In genomic region chr7:134562136-134562535, GRCh38 we compare ENCODE assay signal across 11 cellular contexts. TPM values are rescaled to one million over a fixed set of nuclear protein-coding genes. Genes with fewer than 3 reads are reported as not detected.
A peak's percentile ranks its signal among the peaks of the same experiment; 100 is the strongest.
DNase-seq lines count a peak whose midpoint lies in the region; ATAC-seq and TF ChIP-seq lines count a peak whose summit lies in the region.
"Had no signal": no experiment of that assay in that cellular context is flagged by ENCODE, and none has a peak within 500 bp of the region (broad histone marks: within the 10 kb centered on the region; RNA-seq: fewer than 3 reads in every experiment).

No MANE protein-coding gene starts in this region.

- no peak overlapping the region for H2AFZ ChIP-seq in PC-3 (ENCODE audit: low read length)

- H3K36me3 ChIP-seq in CD4-positive, alpha-beta memory T cell (ENCODE audit: insufficient read depth, low read length): no peaks in the 10 kb centered on the region
- no peaks in the 10 kb centered on the region for H3K36me3 ChIP-seq in PC-3 (ENCODE audit: low read depth, low read length)

- H3K9me3 ChIP-seq in CD4-positive, alpha-beta memory T cell (ENCODE audit: control insufficient read depth in 1 of 2, low read length in 2 of 2): no peaks in the 10 kb centered on the region
- no peaks in the 10 kb centered on the region for H3K9me3 ChIP-seq in PC-3 (ENCODE audit: low read length)

- no TSS peak for BruUV-seq in PC-3 (replicated peaks; lab: Mats Ljungman, UMichigan)

- H3K36me3 Mint-ChIP-seq in CD4-positive, alpha-beta memory T cell: no peaks in the 10 kb centered on the region
- H3K36me3 Mint-ChIP-seq in naive thymus-derived CD8-positive, alpha-beta T cell: peaks cover 0 to 11% (median 2%) of the 10 kb centered on the region in 3 donors

- TF ChIP-seq CTCF in PC-3 (conservative IDR thresholded peaks at IDR 0.05; ENCODE audit: low read depth, low read length) (no peak), coronary artery (IDR thresholded peaks at IDR 0.05) (no peak)

- no peaks in the 10 kb centered on the region for H3F3A ChIP-seq in PC-3 (ENCODE audit: low read length, unreplicated experiment)

- ATAC-seq in PC-3 (no peak), GM19455 (IDR thresholded peaks at IDR 0.05; ENCODE audit: unreplicated experiment) (no peak)
- ATAC-seq in naive thymus-derived CD8-positive, alpha-beta T cell: peak; percentile 84 to 97
- ATAC-seq: left ventricle myocardium superior had no signal

- peak overlapping the region in 6 of 8 donors; percentile 8 to 61 (median 48) for H3K4me3 Mint-ChIP-seq in CD4-positive, alpha-beta memory T cell
- H3K4me3 Mint-ChIP-seq in naive thymus-derived CD8-positive, alpha-beta T cell: peak overlapping the region; percentile 8 to 81 (median 64)

- POLR2A ChIA-PET in CD4-positive, alpha-beta memory T cell (lab: Charles Lee; ENCODE audit: partially characterized antibody): no interaction called here
- POLR2A ChIA-PET in PC-3 (lab: Charles Lee; ENCODE audit: unreplicated experiment): no interaction called here
- POLR2A ChIA-PET in naive thymus-derived CD8-positive, alpha-beta T cell (lab: Charles Lee): interaction anchor here (1.1 kb wide), 1 partner anchor 84 kb away, joined by 3 read pairs; no protein-coding TSS in a partner anchor

- DNase-seq in CD4-positive, alpha-beta memory T cell: peak in 4 of 5 donors; percentile 7 to 44 (median 27)
- peak; percentile 48 for DNase-seq in PC-3
- DNase-seq in coronary artery (ENCODE audit: low spot score): no peak
- peak in 6 of 10 donors; percentile 19 to 72 (median 62) for DNase-seq in naive thymus-derived CD8-positive, alpha-beta T cell
- no peak for DNase-seq in erythroblast (lab: John Stamatoyannopoulos, UW)
- no peak for DNase-seq in NCI-H345 (lab: John Stamatoyannopoulos, UW)
- DNase-seq in NCI-H146 treated with DMSO at 0.1 percent for 48 hours (lab: John Stamatoyannopoulos, UW; ENCODE audit: unreplicated experiment): no peak
- DNase-seq: activated T-cell treated with anti-CD3 and anti-CD28 coated beads, Interleukin-2, amount 50 U/mL, for 48 hours; left ventricle myocardium superior had no signal

- H3K27me3 ChIP-seq in CD4-positive, alpha-beta memory T cell (ENCODE audit: insufficient read depth, low read length): no peaks in the 10 kb centered on the region
- H3K27me3 ChIP-seq in PC-3 (ENCODE audit: low read length): no peaks in the 10 kb centered on the region

- intact Hi-C loops in CD4-positive, alpha-beta memory T cell (cut with micrococcal nuclease): no loop called here
- intact Hi-C loops in PC-3 (cut with micrococcal nuclease): no loop called here

- peak overlapping the region; percentile 83 for H3K9ac ChIP-seq in PC-3 (ENCODE audit: low read length)

- H3K27ac Mint-ChIP-seq in CD4-positive, alpha-beta memory T cell: peak overlapping the region in 3 of 7 donors; percentile 8 to 74 (median 72)
- peak overlapping the region in 8 of 10 donors; percentile 75 to 93 (median 90) for H3K27ac Mint-ChIP-seq in naive thymus-derived CD8-positive, alpha-beta T cell

- peak overlapping the region; percentile 84; the same call in 1 of the 2 replicates for H3K4me2 ChIP-seq in PC-3 (ENCODE audit: low read length)

- peaks cover under 1 to 11% of the 10 kb centered on the region in 2 donors for H3K27me3 Mint-ChIP-seq in CD4-positive, alpha-beta memory T cell
- H3K27me3 Mint-ChIP-seq in naive thymus-derived CD8-positive, alpha-beta T cell: peaks cover 0 to 11% (median 0%) of the 10 kb centered on the region in 5 donors

- H3K27ac ChIP-seq in CD4-positive, alpha-beta memory T cell (ENCODE audit: low read depth, low read length): no peak overlapping the region
- H3K27ac ChIP-seq in PC-3 (ENCODE audit: low read length): peak overlapping the region; percentile 99
- peak overlapping the region in 1 of 2 donors; percentile 37 for H3K27ac ChIP-seq in coronary artery

- H3K4me1 ChIP-seq in CD4-positive, alpha-beta memory T cell (ENCODE audit: insufficient read depth, low read length): no peaks in the 10 kb centered on the region
- peaks cover 57% of the 10 kb centered on the region for H3K4me1 ChIP-seq in PC-3 (ENCODE audit: insufficient read depth, low read length)

- CTCF ChIA-PET in CD4-positive, alpha-beta memory T cell (lab: Charles Lee; ENCODE audit: partially characterized antibody): no interaction called here
- CTCF ChIA-PET in PC-3 (lab: Charles Lee): no interaction called here

- no peak overlapping the region for H3K4me3 ChIP-seq in CD4-positive, alpha-beta memory T cell (ENCODE audit: low read length in 2 of 2)
- H3K4me3 ChIP-seq in PC-3 (ENCODE audit: low read length) (no peak overlapping the region), coronary artery (peak overlapping the region; percentile 2)

- TF ChIP-seq POLR2A in erythroblast (IDR thresholded peaks at IDR 0.05; ENCODE audit: low read length): no peak

- H3K9me3 Mint-ChIP-seq in CD4-positive, alpha-beta memory T cell: peaks cover 0 to 13% (median 6%) of the 10 kb centered on the region in 8 donors
- H3K9me3 Mint-ChIP-seq in naive thymus-derived CD8-positive, alpha-beta T cell: peaks cover 0 to 29% (median 6%) of the 10 kb centered on the region in 9 donors

- H3K79me2 ChIP-seq in PC-3 (ENCODE audit: low read length): no peaks in the 10 kb centered on the region

- no peaks in the 10 kb centered on the region for H3K9me2 ChIP-seq in PC-3 (replicated peaks; ENCODE audit: low read length)

- peaks cover 4 to 6% (median 5%) of the 10 kb centered on the region in 4 donors for H3K4me1 Mint-ChIP-seq in CD4-positive, alpha-beta memory T cell
- H3K4me1 Mint-ChIP-seq in naive thymus-derived CD8-positive, alpha-beta T cell: peaks cover 6 to 18% (median 12%) of the 10 kb centered on the region in 4 donors

- no peaks in the 10 kb centered on the region for H4K20me1 ChIP-seq in PC-3 (ENCODE audit: low read length)

RNA-seq across cellular contexts. Expression of gene AKR1B15, which starts 13.2 kb away (rescaled TPM):
- total RNA-seq in CD4-positive, alpha-beta memory T cell: not detected
- polyA plus RNA-seq in CD4-positive, alpha-beta memory T cell: not detected
- total RNA-seq in PC-3 (2014; rRNA removed): 0.29 and 0.40 TPM in 2 replicates
- total RNA-seq in naive thymus-derived CD8-positive, alpha-beta T cell: not detected
- polyA plus RNA-seq in naive thymus-derived CD8-positive, alpha-beta T cell: not detected
- total RNA-seq: HT-29, left ventricle myocardium superior had no signal

RNA-seq across cellular contexts. Expression of gene AKR1B10, which starts 34.8 kb away (rescaled TPM):
- not detected for total RNA-seq in CD4-positive, alpha-beta memory T cell
- polyA plus RNA-seq in CD4-positive, alpha-beta memory T cell: not detected
- total RNA-seq in PC-3 (2014; rRNA removed): 8.3 and 8.8 TPM in 2 replicates
- not detected for total RNA-seq in naive thymus-derived CD8-positive, alpha-beta T cell
- not detected for polyA plus RNA-seq in naive thymus-derived CD8-positive, alpha-beta T cell

Comparison
In these comparisons a context has a peak if more than half of its experiments do, and no peak if none do; other contexts are left out.
1. DNase-seq: peak in CD4-positive, alpha-beta memory T cell (4 of 5), PC-3 (single experiment) and naive thymus-derived CD8-positive, alpha-beta T cell (6 of 10); none in coronary artery (single experiment), erythroblast (0 of 2), NCI-H345 (single experiment) and NCI-H146 treated with DMSO at 0.1 percent for 48 hours (single experiment).
2. ATAC-seq: peak in naive thymus-derived CD8-positive, alpha-beta T cell (2 of 2); none in PC-3 (single experiment) and GM19455 (single experiment).